In the genomic region with DNA sequence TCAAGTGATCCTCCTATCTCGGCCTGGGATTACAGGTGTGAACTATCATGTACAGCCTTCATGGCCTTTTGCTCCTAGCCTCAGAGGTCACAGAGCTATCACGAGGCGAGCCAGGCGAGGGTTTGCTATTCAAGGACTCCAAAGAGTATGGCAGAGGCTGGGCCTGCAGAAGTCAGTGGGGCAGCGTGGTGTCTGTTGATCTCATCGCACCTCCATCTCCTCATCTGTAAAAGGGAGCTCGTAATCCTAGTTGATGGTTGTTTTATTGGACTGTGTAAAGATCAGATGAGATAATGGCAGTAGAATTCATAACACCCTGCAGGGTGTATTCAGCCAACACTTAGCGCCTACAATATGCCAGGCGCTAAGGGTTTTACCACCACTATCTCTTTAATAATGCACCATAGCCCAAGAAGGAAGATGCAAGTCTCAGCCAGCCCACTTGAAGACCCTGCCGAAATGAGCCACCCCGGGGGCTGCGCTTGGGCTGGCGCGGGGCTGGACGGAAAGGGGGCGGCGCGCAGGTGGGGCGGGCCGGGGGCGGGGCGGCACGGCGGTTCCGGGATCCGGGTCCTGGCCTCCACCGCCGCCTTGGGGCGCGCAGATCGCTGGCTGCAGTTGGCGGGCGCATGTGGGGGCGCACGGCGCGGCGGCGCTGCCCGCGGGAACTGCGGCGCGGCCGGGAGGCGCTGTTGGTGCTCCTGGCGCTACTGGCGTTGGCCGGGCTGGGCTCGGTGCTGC, we compare ENCODE assay signal across 8 cellular contexts. TPM values are rescaled to one million over a fixed set of nuclear protein-coding genes. Genes with fewer than 3 reads are reported as not detected.
A peak's percentile ranks its signal among the peaks of the same experiment; 100 is the strongest.
DNase-seq lines count a peak whose midpoint lies in the region; ATAC-seq and TF ChIP-seq lines count a peak whose summit lies in the region.

A gene with protein sequence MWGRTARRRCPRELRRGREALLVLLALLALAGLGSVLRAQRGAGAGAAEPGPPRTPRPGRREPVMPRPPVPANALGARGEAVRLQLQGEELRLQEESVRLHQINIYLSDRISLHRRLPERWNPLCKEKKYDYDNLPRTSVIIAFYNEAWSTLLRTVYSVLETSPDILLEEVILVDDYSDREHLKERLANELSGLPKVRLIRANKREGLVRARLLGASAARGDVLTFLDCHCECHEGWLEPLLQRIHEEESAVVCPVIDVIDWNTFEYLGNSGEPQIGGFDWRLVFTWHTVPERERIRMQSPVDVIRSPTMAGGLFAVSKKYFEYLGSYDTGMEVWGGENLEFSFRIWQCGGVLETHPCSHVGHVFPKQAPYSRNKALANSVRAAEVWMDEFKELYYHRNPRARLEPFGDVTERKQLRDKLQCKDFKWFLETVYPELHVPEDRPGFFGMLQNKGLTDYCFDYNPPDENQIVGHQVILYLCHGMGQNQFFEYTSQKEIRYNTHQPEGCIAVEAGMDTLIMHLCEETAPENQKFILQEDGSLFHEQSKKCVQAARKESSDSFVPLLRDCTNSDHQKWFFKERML (plus strand): TSS at position 601 of the 741 bp plus-strand sequence. CDS start 29 bp downstream, at position 630.

- no peaks in the 10 kb centered on the region for H3K27me3 Mint-ChIP-seq in Calu3 (ENCODE audit: unreplicated experiment)

- H3K9me3 ChIP-seq in SJSA1 (replicated peaks), result no peaks in the 10 kb centered on the region
- H3K9me3 ChIP-seq in iPS-18a (ENCODE audit: control insufficient read depth, low read depth, low read length), result no peaks in the 10 kb centered on the region
- H3K9me3 ChIP-seq in smooth muscle cell (replicated peaks; ENCODE audit: low read depth), result no peaks in the 10 kb centered on the region

- DNase-seq in Calu3 (peak; percentile 57), SJSA1 (ENCODE audit: low read depth in 1 of 2, low spot score in 2 of 2) (no peak), anterior cingulate cortex (lab: John Stamatoyannopoulos, UW) (peak in 37 of 58 donors; percentile 10 to 60 (median 28)), smooth muscle cell (lab: John Stamatoyannopoulos, UW; ENCODE audit: unreplicated experiment) (no peak), NCI-H524 treated with DMSO at 0.1 percent for 48 hours (lab: John Stamatoyannopoulos, UW) (no peak)

- peaks cover 30% of the 10 kb centered on the region for H3K36me3 Mint-ChIP-seq in Calu3 (ENCODE audit: insufficient read depth, unreplicated experiment)

- H3K79me2 ChIP-seq in smooth muscle cell (ENCODE audit: low read depth), result no peaks in the 10 kb centered on the region

- no peak for TF ChIP-seq CTCF in Calu3 (IDR thresholded peaks at IDR 0.05; ENCODE audit: unreplicated experiment)
- no peak for TF ChIP-seq CTCF in smooth muscle cell (IDR thresholded peaks at IDR 0.05; ENCODE audit: borderline replicate concordance, insufficient read depth, poor library complexity, severe bottlenecking)

- H3K27me3 ChIP-seq in SJSA1 (replicated peaks), result peaks cover 19% of the 10 kb centered on the region
- peaks cover 13% of the 10 kb centered on the region for H3K27me3 ChIP-seq in iPS-18a (ENCODE audit: control insufficient read depth, insufficient read depth, low read length)
- peaks cover 31% of the 10 kb centered on the region for H3K27me3 ChIP-seq in smooth muscle cell (ENCODE audit: low read depth)

- H3K4me1 ChIP-seq in SJSA1 (replicated peaks), result 0 out of 2 replicates have a peak, but pooled peaks cover 3% of the 10 kb centered on the region
- H3K4me1 ChIP-seq in iPS-18a (ENCODE audit: control insufficient read depth, low read depth, low read length), result peaks cover 16% of the 10 kb centered on the region
- peaks cover 29% of the 10 kb centered on the region for H3K4me1 ChIP-seq in smooth muscle cell (ENCODE audit: low read depth)

- H3K4me3 ChIP-seq in SJSA1 (peak within 1 kb of the TSS; percentile 30), iPS-18a (ENCODE audit: low read length) (peak within 1 kb of the TSS; percentile 65), smooth muscle cell (peak within 1 kb of the TSS; percentile 60)

- H4K20me1 ChIP-seq in smooth muscle cell (ENCODE audit: low read depth), result no peaks in the 10 kb centered on the region

- H3K27ac ChIP-seq in SJSA1, result no peak within 1 kb of the TSS
- H3K27ac ChIP-seq in iPS-18a (ENCODE audit: low read length), result no peak within 1 kb of the TSS
- H3K27ac ChIP-seq in smooth muscle cell (ENCODE audit: low read depth), result no peak within 1 kb of the TSS

- peaks cover 8% of the 10 kb centered on the region for H3F3A ChIP-seq in smooth muscle cell (ENCODE audit: low read depth)

- H3K9me3 Mint-ChIP-seq in Calu3 (ENCODE audit: low read depth, unreplicated experiment), result no peaks in the 10 kb centered on the region

- H3K4me3 Mint-ChIP-seq in Calu3 (ENCODE audit: low read depth, unreplicated experiment), result peak within 1 kb of the TSS; percentile 84

- H3K4me1 Mint-ChIP-seq in Calu3 (ENCODE audit: low read depth, unreplicated experiment), result peaks cover 41% of the 10 kb centered on the region

- intact Hi-C loops in Calu3 (cut with micrococcal nuclease; ENCODE audit: unreplicated experiment), result loop anchor here (2.0 to 5.0 kb wide), 2 partner anchors 170 to 334 kb away; no protein-coding TSS in a partner anchor

- peak within 1 kb of the TSS; percentile 79 for H2AFZ ChIP-seq in smooth muscle cell (ENCODE audit: low read depth)

- peak within 1 kb of the TSS; percentile 99 for H3K4me2 ChIP-seq in smooth muscle cell

- peak within 1 kb of the TSS; percentile 73 for H3K27ac Mint-ChIP-seq in Calu3 (ENCODE audit: unreplicated experiment)

- H3K36me3 ChIP-seq in SJSA1 (no peaks in the 10 kb centered on the region), iPS-18a (ENCODE audit: control insufficient read depth, low read depth, low read length) (no peaks in the 10 kb centered on the region), smooth muscle cell (ENCODE audit: low read depth) (no peaks in the 10 kb centered on the region)

- H3K9ac ChIP-seq in iPS-18a (ENCODE audit: low read length) (no peak within 1 kb of the TSS), smooth muscle cell (ENCODE audit: low read depth) (no peak within 1 kb of the TSS)

- WGBS in smooth muscle cell (ENCODE audit: low lambda C conversion rate), result 13% methylated on average over 26 of the region's 50 CpGs

- BruUV-seq in Calu3 (replicated peaks; lab: Mats Ljungman, UMichigan), result no TSS peak

- ATAC-seq in HG02642 (IDR thresholded peaks at IDR 0.05; ENCODE audit: poor library complexity, unreplicated experiment), result peak; percentile 54
- no peak for ATAC-seq in GM21360 (IDR thresholded peaks at IDR 0.05; ENCODE audit: unreplicated experiment)

- CTCF ChIA-PET in Calu3 (lab: Charles Lee), result interaction anchor here (1.0 to 1.3 kb wide), 4 partner anchors 25 to 334 kb away, joined by 3 to 6 read pairs (median 4); no protein-coding TSS in a partner anchor

RNA-seq across cellular contexts. Expression of the gene that starts here (rescaled TPM):
- total RNA-seq in Calu3 (2022) (49.2 and 51.2 TPM in 2 replicates), smooth muscle cell (1.7 and 2.6 TPM in 2 replicates)
- total RNA-seq in SJSA1 (2014; rRNA removed; shearing (Covaris generic)), result 0.22 and 0.74 TPM in 2 replicates
- 2.9 and 4.0 TPM in 2 replicates for polyA plus RNA-seq in smooth muscle cell

Comparison
In these comparisons a context has a peak if more than half of its experiments do, and no peak if none do; other contexts are left out.
1. RNA of the gene that starts here (total RNA-seq): 49.2 to 51.2 TPM in Calu3; 1.7 to 2.6 TPM in smooth muscle cell and 0.22 to 0.74 TPM in SJSA1; every median in the first group is over 10 times any median in the second.
2. DNase-seq: peak in Calu3 (single experiment) and anterior cingulate cortex (37 of 58); none in SJSA1 (0 of 2), smooth muscle cell (single experiment) and NCI-H524 treated with DMSO at 0.1 percent for 48 hours (single experiment).
3. Peak in every context shown above with its lines, with median percentiles within 50 percentile points of each other: H3K4me3 ChIP-seq.